ENCODE assay signal across 8 cellular contexts in genomic region chr21:15731243-15731613, GRCh38. TPM values are rescaled to one million over a fixed set of nuclear protein-coding genes. Genes with fewer than 3 reads are reported as not detected.
A peak's percentile ranks its signal among the peaks of the same experiment; 100 is the strongest.
DNase-seq lines count a peak whose midpoint lies in the region; ATAC-seq, FAIRE-seq and TF ChIP-seq lines count a peak whose summit lies in the region.

No MANE protein-coding gene starts in this region.

- CTCF ChIA-PET in CD4-positive, alpha-beta T cell (lab: Charles Lee): interaction anchor here (1.1 kb wide), 1 partner anchor 96 kb away, joined by 4 read pairs; no protein-coding TSS in a partner anchor

- DNase-seq in CD4-positive, alpha-beta T cell: no peak
- DNase-seq in LoVo (ENCODE audit: low spot score) (peak; percentile 65), lower leg skin (ENCODE audit: low spot score in 2 of 2) (no peak), HTR-8/SVneo (ENCODE audit: insufficient read length, low spot score) (no peak)
- DNase-seq in central memory CD4-positive, alpha-beta T cell: peak; percentile 24

- 12% methylated on average over 4 of the region's 4 CpGs for WGBS in lower leg skin, 2 donors

- TF ChIP-seq POLR2A in lower leg skin (IDR thresholded peaks at IDR 0.05): no peak

- peaks cover 53% of the 10 kb centered on the region for H3K4me1 Mint-ChIP-seq in CD4-positive, alpha-beta T cell (ENCODE audit: low read depth)

- no peaks in the 10 kb centered on the region for H3K9me3 ChIP-seq in CD4-positive, alpha-beta T cell (ENCODE audit: control insufficient read depth, low read length)
- no peaks in the 10 kb centered on the region for H3K9me3 ChIP-seq in muscle layer of duodenum (ENCODE audit: control insufficient read depth in 1 of 2, low read length in 2 of 2)

- peaks cover 4% of the 10 kb centered on the region for H3K36me3 Mint-ChIP-seq in CD4-positive, alpha-beta T cell (ENCODE audit: low read depth)

- peaks cover 3 to 22% of the 10 kb centered on the region in 2 donors for H3K4me1 ChIP-seq in muscle layer of duodenum (ENCODE audit: control insufficient read depth in 1 of 2, insufficient read depth in 2 of 2, low read length in 2 of 2)

- H3K4me3 Mint-ChIP-seq in CD4-positive, alpha-beta T cell: peak overlapping the region; percentile 98

- intact Hi-C loops in CD4-positive, alpha-beta T cell (cut with DNase I, micrococcal nuclease): loop anchor here (2.0 to 10.0 kb wide), 6 partner anchors 36 to 1349 kb away; partner anchors contain the start of gene HSPA13 (in 1 of the 2)
- intact Hi-C loops in lower leg skin (cut with DNase I; ENCODE audit: low total_unique reads): no loop called here

- no peak for TF ChIP-seq CTCF in CD4-positive, alpha-beta T cell (IDR thresholded peaks at IDR 0.05)
- TF ChIP-seq CTCF in lower leg skin (IDR thresholded peaks at IDR 0.05): no peak

- H3K9me3 Mint-ChIP-seq in CD4-positive, alpha-beta T cell: no peaks in the 10 kb centered on the region

- no peak for FAIRE-seq in HTR-8/SVneo (lab: Jason Lieb, UNC)

- peak overlapping the region; percentile 84 for H3K27ac Mint-ChIP-seq in CD4-positive, alpha-beta T cell

- no peak for ATAC-seq in CD4-positive, alpha-beta T cell (ENCODE audit: poor library complexity)
- no peak for ATAC-seq in GM21360 (IDR thresholded peaks at IDR 0.05; ENCODE audit: unreplicated experiment)
- ATAC-seq in GM19397 (IDR thresholded peaks at IDR 0.05; ENCODE audit: unreplicated experiment): no peak

- H3K4me3 ChIP-seq in muscle layer of duodenum (ENCODE audit: low read depth in 1 of 2, low read length in 2 of 2) (peak overlapping the region; percentile 82 to 90), lower leg skin (ENCODE audit: low read depth, poor library complexity, severe bottlenecking) (no peak overlapping the region)

- H3K36me3 ChIP-seq in muscle layer of duodenum (ENCODE audit: control insufficient read depth in 1 of 2, insufficient read depth in 2 of 2, low read length in 2 of 2): no peaks in the 10 kb centered on the region

- H3K27me3 Mint-ChIP-seq in CD4-positive, alpha-beta T cell: peaks cover 4% of the 10 kb centered on the region

- no peaks in the 10 kb centered on the region for H3K27me3 ChIP-seq in CD4-positive, alpha-beta T cell (ENCODE audit: control insufficient read depth, insufficient read depth, low read length)
- H3K27me3 ChIP-seq in muscle layer of duodenum (ENCODE audit: low read depth, low read length): no peaks in the 10 kb centered on the region

- POLR2A ChIA-PET in CD4-positive, alpha-beta T cell (lab: Charles Lee): interaction anchor here (1.0 to 1.5 kb wide), 7 partner anchors 89 to 1880 kb away, joined by 3 to 6 read pairs (median 4); partner anchors contain the start of genes HSPA13 and NRIP1

- peak overlapping the region; percentile 23 for H3K27ac ChIP-seq in CD4-positive, alpha-beta T cell (ENCODE audit: low read depth, low read length)
- peak overlapping the region; percentile 90 for H3K27ac ChIP-seq in muscle layer of duodenum (ENCODE audit: low read length)

RNA-seq across cellular contexts. Expression of gene USP25, which starts 1.4 kb away (rescaled TPM):
- total RNA-seq in CD4-positive, alpha-beta T cell: 10 to 100 TPM; 45.0 to 49.2 TPM
- total RNA-seq in lower leg skin: 10 to 100 TPM; 20.4 to 37.4 (median 32.3) TPM

Comparison
In these comparisons a context has a peak if more than half of its experiments do, and no peak if none do; other contexts are left out.
1. DNase-seq: peak in LoVo (single experiment) and central memory CD4-positive, alpha-beta T cell (single experiment); none in CD4-positive, alpha-beta T cell (0 of 10), lower leg skin (0 of 2) and HTR-8/SVneo (single experiment).